ENCODE assay signal across 27 cellular contexts in genomic region chr2:105421053-105421452, GRCh38.
"Had no signal": no experiment of that assay in that cellular context is flagged by ENCODE, and none has a peak within 500 bp of the region (broad histone marks: within the 10 kb centered on the region; RNA-seq: fewer than 3 reads in every experiment).

No MANE protein-coding gene starts in this region.

- H3K27ac ChIP-seq: body of pancreas, Peyer's patch, RWPE1 had no signal

- ATAC-seq: activated CD8-positive, alpha-beta memory T cell treated with anti-CD3 and anti-CD28 coated beads, Interleukin-2, amount 10 ng/mL, durations not matched to agents 7 days and 5 days; activated CD8-positive, alpha-beta T cell treated with anti-CD3 and anti-CD28 coated beads, Interleukin-2, amount 10 ng/mL, durations not matched to agents 7 days and 5 days; body of pancreas; K562; T-helper 17 cell; WTC11 had no signal

- H3K9me3 ChIP-seq: body of pancreas, Peyer's patch had no signal

- H3K27me3 ChIP-seq: body of pancreas, Peyer's patch had no signal

- H3K4me3 ChIP-seq: body of pancreas, K562, Peyer's patch had no signal

- DNase-seq: activated CD4-positive, alpha-beta T cell treated with anti-CD3 and anti-CD28 coated beads for 48 hours; activated CD4-positive, alpha-beta T cell treated with anti-CD3 and anti-CD28 coated beads, Interleukin-2, amount 50 U/mL, for 4 hours; activated CD4-positive, CD25-positive, alpha-beta regulatory T cell treated with anti-CD3 and anti-CD28 coated beads, Interleukin-2, amount 50 U/mL, for 72 hours; activated CD8-positive, alpha-beta memory T cell treated with anti-CD3 and anti-CD28 coated beads, Interleukin-2, amount 10 ng/mL, durations not matched to agents 7 days and 5 days; activated CD8-positive, alpha-beta T cell treated with anti-CD3 and anti-CD28 coated beads, Interleukin-2, amount 10 ng/mL, durations not matched to agents 7 days and 5 days; activated effector memory CD4-positive, alpha-beta T cell treated with Interleukin-2 at 50 U/mL for 16 hours; activated naive CD4-positive, alpha-beta T cell; activated T-cell treated with anti-CD3 and anti-CD28 coated beads, Interleukin-2, amount 50 U/mL, for 24 hours; aorta; body of pancreas; Karpas-422; NCI-H1092; NCI-H1417; NCI-H1930; NCI-H2171; NCI-H345; NCI-H510A; NCI-H526 treated with DMSO at 0.1 percent for 48 hours; NCI-H82; OCI-M1; Peyer's patch; SHP77 treated with DMSO at 0.1 percent for 48 hours; T-helper 17 cell; T-helper 9 cell had no signal

- H3K4me1 ChIP-seq: body of pancreas, Peyer's patch had no signal

- H3K36me3 ChIP-seq: Peyer's patch had no signal
